18 cellular contexts compared by ENCODE assay signal in genomic region chr3:125126323-125126722, GRCh38.
A peak's percentile ranks its signal among the peaks of the same experiment; 100 is the strongest.
DNase-seq lines count a peak whose midpoint lies in the region; ATAC-seq and TF ChIP-seq lines count a peak whose summit lies in the region.
"Had no signal": no experiment of that assay in that cellular context is flagged by ENCODE, and none has a peak within 500 bp of the region (broad histone marks: within the 10 kb centered on the region; RNA-seq: fewer than 3 reads in every experiment).

No MANE protein-coding gene starts in this region.

- no peak overlapping the region for H4K5ac ChIP-seq in mesendoderm (ENCODE audit: low read length)

- H3K4me1 ChIP-seq in breast epithelium: no peaks in the 10 kb centered on the region
- H3K4me1 ChIP-seq in mesendoderm (ENCODE audit: control insufficient read depth, low read depth, low read length): peaks cover 11% of the 10 kb centered on the region

- H3K27ac Mint-ChIP-seq in MCF 10A (ENCODE audit: low read depth, unreplicated experiment): no peak overlapping the region
- H3K27ac Mint-ChIP-seq in activated naive CD8-positive, alpha-beta T cell treated with anti-CD3 and anti-CD28 coated beads for 36 hours: peak overlapping the region; percentile 74
- H3K27ac Mint-ChIP-seq: activated naive CD4-positive, alpha-beta T cell treated with anti-CD3 and anti-CD28 coated beads, Interleukin-2, amount 50 U/mL, for 24 hours had no signal

- intact Hi-C loops in breast epithelium (cut with DNase I; ENCODE audit: low total_unique reads): no loop called here
- intact Hi-C loops in MCF 10A (cut with micrococcal nuclease): no loop called here

- no peaks in the 10 kb centered on the region for H3K79me2 ChIP-seq in mesendoderm (ENCODE audit: control insufficient read depth, insufficient read depth, low read length)

- no peak overlapping the region for H2AK5ac ChIP-seq in mesendoderm (ENCODE audit: low read length)

- H3K27ac ChIP-seq in breast epithelium: peak overlapping the region; percentile 11 to 20
- no peak overlapping the region for H3K27ac ChIP-seq in mesendoderm (ENCODE audit: low read depth, low read length)
- H3K27ac ChIP-seq: coronary artery had no signal

- WGBS in mesendoderm (ENCODE audit: extremely low coverage, insufficient coverage, low lambda C conversion rate): no CpG with 5 or more reads among the region's 2 CpGs

- ATAC-seq in HG03039 (IDR thresholded peaks at IDR 0.05; ENCODE audit: unreplicated experiment) (no peak), GM21447 (IDR thresholded peaks at IDR 0.05; ENCODE audit: unreplicated experiment) (no peak)
- ATAC-seq: left ventricle myocardium superior had no signal

- H3K4me2 ChIP-seq in mesendoderm (ENCODE audit: low read length): no peak overlapping the region

- H3K9me3 ChIP-seq in breast epithelium: no peaks in the 10 kb centered on the region
- H3K9me3 ChIP-seq: heart right ventricle had no signal

- CTCF ChIA-PET in MCF 10A (lab: Yijun Ruan, JAX): interaction anchor here (0.6 to 0.7 kb wide), 2 partner anchors 26 to 340 kb away, joined by 3 read pairs; no protein-coding TSS in a partner anchor

- H2BK5ac ChIP-seq in mesendoderm (ENCODE audit: low read length): no peak overlapping the region

- no peak overlapping the region for H4K8ac ChIP-seq in mesendoderm (ENCODE audit: low read depth, low read length)

- H3K36me3 ChIP-seq in breast epithelium (no peaks in the 10 kb centered on the region), mesendoderm (ENCODE audit: control insufficient read depth, insufficient read depth, low read length) (no peaks in the 10 kb centered on the region)
- H3K36me3 ChIP-seq: heart right ventricle had no signal

- no peak for TF ChIP-seq CTCF in breast epithelium (IDR thresholded peaks at IDR 0.05)
- no peak for TF ChIP-seq CTCF in MCF 10A (IDR thresholded peaks at IDR 0.05; ENCODE audit: unreplicated experiment)

- no peak overlapping the region for H3K4me3 Mint-ChIP-seq in MCF 10A (ENCODE audit: unreplicated experiment)
- H3K4me3 Mint-ChIP-seq in activated naive CD8-positive, alpha-beta T cell treated with anti-CD3 and anti-CD28 coated beads for 36 hours: no peak overlapping the region
- H3K4me3 Mint-ChIP-seq: activated naive CD4-positive, alpha-beta T cell treated with anti-CD3 and anti-CD28 coated beads, Interleukin-2, amount 50 U/mL, for 24 hours; CD14-positive monocyte had no signal

- H2BK15ac ChIP-seq in mesendoderm (replicated peaks; ENCODE audit: low read depth): peak overlapping the region; percentile 64

- peaks cover 36% of the 10 kb centered on the region for H3K4me1 Mint-ChIP-seq in MCF 10A (ENCODE audit: insufficient read depth, unreplicated experiment)
- H3K4me1 Mint-ChIP-seq in activated naive CD8-positive, alpha-beta T cell treated with anti-CD3 and anti-CD28 coated beads for 36 hours: peaks cover 33% of the 10 kb centered on the region

- H3K4ac ChIP-seq in mesendoderm (ENCODE audit: low read depth, low read length): no peak overlapping the region

- no peak overlapping the region for H3K23ac ChIP-seq in mesendoderm (ENCODE audit: low read length)

- H3K9me3 Mint-ChIP-seq in MCF 10A (ENCODE audit: unreplicated experiment): no peaks in the 10 kb centered on the region
- H3K9me3 Mint-ChIP-seq in activated naive CD8-positive, alpha-beta T cell treated with anti-CD3 and anti-CD28 coated beads for 36 hours: no peaks in the 10 kb centered on the region
- H3K9me3 Mint-ChIP-seq: activated naive CD4-positive, alpha-beta T cell treated with anti-CD3 and anti-CD28 coated beads, Interleukin-2, amount 50 U/mL, for 24 hours had no signal

- no peak overlapping the region for H3K56ac ChIP-seq in mesendoderm (ENCODE audit: low read length)

- no peak overlapping the region for H3K18ac ChIP-seq in mesendoderm (ENCODE audit: low read length)

- peaks cover 6% of the 10 kb centered on the region for H3K36me3 Mint-ChIP-seq in MCF 10A (ENCODE audit: insufficient read depth, unreplicated experiment)
- H3K36me3 Mint-ChIP-seq in activated naive CD8-positive, alpha-beta T cell treated with anti-CD3 and anti-CD28 coated beads for 36 hours: no peaks in the 10 kb centered on the region

- POLR2A ChIA-PET in MCF 10A (lab: Yijun Ruan, JAX): interaction anchor here (0.6 to 1.3 kb wide), 2 partner anchors 10 to 24 kb away, joined by 3 to 4 read pairs; no protein-coding TSS in a partner anchor

- no peak overlapping the region for H3K9ac ChIP-seq in mesendoderm (ENCODE audit: low read length)

- no peak overlapping the region for H3K4me3 ChIP-seq in breast epithelium
- no peak overlapping the region for H3K4me3 ChIP-seq in mesendoderm (ENCODE audit: low read length)
- H3K4me3 ChIP-seq: coronary artery, heart right ventricle had no signal

- H3K27me3 Mint-ChIP-seq in MCF 10A (ENCODE audit: insufficient read depth, unreplicated experiment): no peaks in the 10 kb centered on the region
- H3K27me3 Mint-ChIP-seq in activated naive CD8-positive, alpha-beta T cell treated with anti-CD3 and anti-CD28 coated beads for 36 hours: no peaks in the 10 kb centered on the region
- H3K27me3 Mint-ChIP-seq: activated naive CD4-positive, alpha-beta T cell treated with anti-CD3 and anti-CD28 coated beads, Interleukin-2, amount 50 U/mL, for 24 hours had no signal

- no peak for DNase-seq in breast epithelium (ENCODE audit: low spot score in 2 of 2)
- no peak for DNase-seq in MCF 10A (ENCODE audit: unreplicated experiment)
- no peak for DNase-seq in activated naive CD8-positive, alpha-beta T cell treated with anti-CD3 and anti-CD28 coated beads for 36 hours
- no peak for DNase-seq in mesendoderm
- no peak for DNase-seq in SKM-1 treated with dmso at 0.1 percent for 144 hours (lab: John Stamatoyannopoulos, UW; ENCODE audit: unreplicated experiment)
- DNase-seq in HuH-7.5 (ENCODE audit: low spot score): no peak
- DNase-seq: ACHN; activated CD4-positive, alpha-beta T cell treated with anti-CD3 and anti-CD28 coated beads, Interleukin-2, amount 50 U/mL, for 4 hours; activated T-cell treated with anti-CD3 and anti-CD28 coated beads, Interleukin-2, amount 50 U/mL, for 1 hour; heart right ventricle; left ventricle myocardium superior; NCI-H1930; retina had no signal

- TF ChIP-seq POLR2A in breast epithelium (IDR thresholded peaks at IDR 0.05): no peak

- BruUV-seq in MCF 10A (replicated peaks; lab: Mats Ljungman, UMichigan): no TSS peak

- H3K79me1 ChIP-seq in mesendoderm (ENCODE audit: low read length): no peaks in the 10 kb centered on the region

- no peaks in the 10 kb centered on the region for H3K27me3 ChIP-seq in breast epithelium
- H3K27me3 ChIP-seq in mesendoderm (ENCODE audit: insufficient read depth, low read length, poor library complexity): no peaks in the 10 kb centered on the region
- H3K27me3 ChIP-seq: heart right ventricle had no signal

- H2BK120ac ChIP-seq in mesendoderm (ENCODE audit: low read depth, low read length): no peak overlapping the region
